In the genomic region with DNA sequence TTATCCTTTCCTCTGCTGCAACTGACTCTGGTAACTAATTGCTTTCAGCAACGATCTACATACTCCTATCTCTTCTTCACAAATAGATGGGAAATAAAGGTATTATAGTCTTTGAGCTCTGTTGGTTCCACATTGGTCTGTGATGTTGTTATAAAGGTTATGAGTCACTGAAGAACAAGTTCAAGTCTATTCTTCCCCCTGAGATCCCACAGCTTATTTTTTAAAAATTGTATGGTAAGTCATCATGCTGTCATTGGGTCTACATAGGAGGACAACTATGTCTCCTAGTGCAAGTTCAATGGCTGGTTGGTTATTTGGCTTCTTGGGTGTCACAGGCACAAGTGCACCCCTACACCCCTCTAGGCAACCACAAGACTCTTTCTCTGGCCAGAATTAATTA, we compare ENCODE assay signal across 2 cellular contexts.
TF ChIP-seq lines count a peak whose summit lies in the region.

No MANE protein-coding gene starts in this region.

TF ChIP-seq in IMR-90, 13 proteins besides CTCF, POLR2A, EP300 and RAD21:
- TF ChIP-seq CHD1 (IDR thresholded peaks at IDR 0.05; ENCODE audit: low read depth, low read length) (no peak), NFE2L2 (IDR thresholded peaks at IDR 0.05; ENCODE audit: low read depth, low read length) (no peak), SMC3 (IDR thresholded peaks at IDR 0.05; ENCODE audit: low read depth, low read length) (no peak), MAFK (IDR thresholded peaks at IDR 0.05; ENCODE audit: low read depth, low read length) (no peak), BHLHE40 (IDR thresholded peaks at IDR 0.05; ENCODE audit: low read depth, low read length) (no peak), RFX5 (IDR thresholded peaks at IDR 0.05; ENCODE audit: low read depth, low read length) (no peak), FOS (IDR thresholded peaks at IDR 0.05; ENCODE audit: low read depth, low read length) (no peak), MXI1 (IDR thresholded peaks at IDR 0.05; ENCODE audit: borderline replicate concordance, low read depth, low read length) (no peak), CEBPB (IDR thresholded peaks at IDR 0.05; ENCODE audit: low read depth, low read length) (no peak)
- TF ChIP-seq, protein P1, sequence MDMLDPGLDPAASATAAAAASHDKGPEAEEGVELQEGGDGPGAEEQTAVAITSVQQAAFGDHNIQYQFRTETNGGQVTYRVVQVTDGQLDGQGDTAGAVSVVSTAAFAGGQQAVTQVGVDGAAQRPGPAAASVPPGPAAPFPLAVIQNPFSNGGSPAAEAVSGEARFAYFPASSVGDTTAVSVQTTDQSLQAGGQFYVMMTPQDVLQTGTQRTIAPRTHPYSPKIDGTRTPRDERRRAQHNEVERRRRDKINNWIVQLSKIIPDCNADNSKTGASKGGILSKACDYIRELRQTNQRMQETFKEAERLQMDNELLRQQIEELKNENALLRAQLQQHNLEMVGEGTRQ (IDR thresholded peaks at IDR 0.05; ENCODE audit: low read depth, low read length) = no peak

TF ChIP-seq in HepG2, 621 proteins besides CTCF, POLR2A, EP300 and RAD21:
- TF ChIP-seq, protein P2, sequence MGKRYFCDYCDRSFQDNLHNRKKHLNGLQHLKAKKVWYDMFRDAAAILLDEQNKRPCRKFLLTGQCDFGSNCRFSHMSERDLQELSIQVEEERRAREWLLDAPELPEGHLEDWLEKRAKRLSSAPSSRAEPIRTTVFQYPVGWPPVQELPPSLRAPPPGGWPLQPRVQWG (CRISPR knock-in tag; IDR thresholded peaks at IDR 0.05; ENCODE audit: borderline replicate concordance, low read depth) = no peak
- TF ChIP-seq RARG (CRISPR knock-in tag; IDR thresholded peaks at IDR 0.05; ENCODE audit: low read depth) (no peak), ZNF607 (CRISPR knock-in tag; IDR thresholded peaks at IDR 0.05; ENCODE audit: borderline replicate concordance) (no peak), PHF8 (CRISPR knock-in tag; IDR thresholded peaks at IDR 0.05) (no peak), ERF (CRISPR knock-in tag; IDR thresholded peaks at IDR 0.05) (no peak)
- TF ChIP-seq, protein P3, sequence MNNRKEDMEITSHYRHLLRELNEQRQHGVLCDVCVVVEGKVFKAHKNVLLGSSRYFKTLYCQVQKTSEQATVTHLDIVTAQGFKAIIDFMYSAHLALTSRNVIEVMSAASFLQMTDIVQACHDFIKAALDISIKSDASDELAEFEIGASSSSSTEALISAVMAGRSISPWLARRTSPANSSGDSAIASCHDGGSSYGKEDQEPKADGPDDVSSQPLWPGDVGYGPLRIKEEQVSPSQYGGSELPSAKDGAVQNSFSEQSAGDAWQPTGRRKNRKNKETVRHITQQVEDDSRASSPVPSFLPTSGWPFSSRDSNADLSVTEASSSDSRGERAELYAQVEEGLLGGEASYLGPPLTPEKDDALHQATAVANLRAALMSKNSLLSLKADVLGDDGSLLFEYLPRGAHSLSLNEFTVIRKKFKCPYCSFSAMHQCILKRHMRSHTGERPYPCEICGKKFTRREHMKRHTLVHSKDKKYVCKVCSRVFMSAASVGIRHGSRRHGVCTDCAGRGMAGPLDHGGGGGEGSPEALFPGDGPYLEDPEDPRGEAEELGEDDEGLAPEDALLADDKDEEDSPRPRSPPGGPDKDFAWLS (CRISPR knock-in tag; IDR thresholded peaks at IDR 0.05; ENCODE audit: borderline replicate concordance) = no peak
TF ChIP-seq in HepG2: peak in this region for 0.
